17 cellular contexts compared by ENCODE assay signal in genomic region chr1:63199666-63200065, GRCh38.
"Had no signal": no experiment of that assay in that cellular context is flagged by ENCODE, and none has a peak within 500 bp of the region (broad histone marks: within the 10 kb centered on the region; RNA-seq: fewer than 3 reads in every experiment).

No MANE protein-coding gene starts in this region.

- ATAC-seq: left colon, lower lobe of right lung, natural killer cell had no signal

- H3K36me3 Mint-ChIP-seq: activated naive CD8-positive, alpha-beta T cell; natural killer cell had no signal

- H3K4me1 ChIP-seq: lower lobe of right lung, right atrium auricular region had no signal

- H3K9me3 ChIP-seq: lower lobe of right lung, right atrium auricular region had no signal

- H3K36me3 ChIP-seq: lower lobe of right lung, right atrium auricular region had no signal

- H3K27ac ChIP-seq: lower lobe of right lung, right atrium auricular region, VCaP had no signal

- H3K27ac Mint-ChIP-seq: activated naive CD8-positive, alpha-beta T cell; activated T-helper 1 cell treated with anti-CD3 and anti-CD28 coated beads, Interleukin-12 subunit alpha, Interleukin-12 subunit beta, Interleukin-2, Interleukin-4 antibody, amounts not matched to agents 30 ng/mL and 10 ng/mL and 1 ng/mL, durations not matched to agents 14 hours and 24 hours and 36 hours; dendritic cell treated with granulocyte-macrophage colony-stimulating factor and Interleukin-4, amounts not matched to agents 40 ng/mL and 50 ng/mL, for 4 days; natural killer cell; progenitor cell of endocrine pancreas; stimulated activated naive CD8-positive, alpha-beta T cell treated with anti-CD3 and anti-CD28 coated beads, Interleukin-15, Interleukin-2, amounts not matched to agents 100 ng/mL and 50 ng/mL, for 24 hours had no signal

- H3K4me3 Mint-ChIP-seq: activated naive CD8-positive, alpha-beta T cell; activated T-helper 1 cell treated with anti-CD3 and anti-CD28 coated beads, Interleukin-12 subunit alpha, Interleukin-12 subunit beta, Interleukin-2, Interleukin-4 antibody, amounts not matched to agents 30 ng/mL and 10 ng/mL and 1 ng/mL, durations not matched to agents 14 hours and 24 hours and 36 hours; dendritic cell treated with granulocyte-macrophage colony-stimulating factor and Interleukin-4, amounts not matched to agents 40 ng/mL and 50 ng/mL, for 4 days; natural killer cell; stimulated activated naive CD8-positive, alpha-beta T cell treated with anti-CD3 and anti-CD28 coated beads, Interleukin-15, Interleukin-2, amounts not matched to agents 100 ng/mL and 50 ng/mL, for 24 hours had no signal

- H3K4me1 Mint-ChIP-seq: natural killer cell had no signal

- H3K9me3 Mint-ChIP-seq: activated T-helper 1 cell treated with anti-CD3 and anti-CD28 coated beads, Interleukin-12 subunit alpha, Interleukin-12 subunit beta, Interleukin-2, Interleukin-4 antibody, amounts not matched to agents 30 ng/mL and 10 ng/mL and 1 ng/mL, durations not matched to agents 14 hours and 24 hours and 36 hours; dendritic cell treated with granulocyte-macrophage colony-stimulating factor and Interleukin-4, amounts not matched to agents 40 ng/mL and 50 ng/mL, for 4 days; natural killer cell; stimulated activated naive CD8-positive, alpha-beta T cell treated with anti-CD3 and anti-CD28 coated beads, Interleukin-15, Interleukin-2, amounts not matched to agents 100 ng/mL and 50 ng/mL, for 24 hours had no signal

- H3K4me3 ChIP-seq: lower lobe of right lung, right atrium auricular region had no signal

- H3K27me3 Mint-ChIP-seq: dendritic cell treated with granulocyte-macrophage colony-stimulating factor and Interleukin-4, amounts not matched to agents 40 ng/mL and 50 ng/mL, for 4 days had no signal

- DNase-seq: activated CD4-positive, alpha-beta T cell treated with anti-CD3 and anti-CD28 coated beads for 1 hour; activated CD4-positive, alpha-beta T cell treated with anti-CD3 and anti-CD28 coated beads, Interleukin-2, amount 50 U/mL, for 4 hours; activated gamma-delta T cell treated with Interleukin-2 at 50 U/mL for 16 hours; effector memory CD4-positive, alpha-beta T cell; islet precursor cell; left colon; lower lobe of right lung; natural killer cell; T-helper 2 cell; trophoblast cell had no signal

- H3K27me3 ChIP-seq: right atrium auricular region had no signal
